In the genomic region with DNA sequence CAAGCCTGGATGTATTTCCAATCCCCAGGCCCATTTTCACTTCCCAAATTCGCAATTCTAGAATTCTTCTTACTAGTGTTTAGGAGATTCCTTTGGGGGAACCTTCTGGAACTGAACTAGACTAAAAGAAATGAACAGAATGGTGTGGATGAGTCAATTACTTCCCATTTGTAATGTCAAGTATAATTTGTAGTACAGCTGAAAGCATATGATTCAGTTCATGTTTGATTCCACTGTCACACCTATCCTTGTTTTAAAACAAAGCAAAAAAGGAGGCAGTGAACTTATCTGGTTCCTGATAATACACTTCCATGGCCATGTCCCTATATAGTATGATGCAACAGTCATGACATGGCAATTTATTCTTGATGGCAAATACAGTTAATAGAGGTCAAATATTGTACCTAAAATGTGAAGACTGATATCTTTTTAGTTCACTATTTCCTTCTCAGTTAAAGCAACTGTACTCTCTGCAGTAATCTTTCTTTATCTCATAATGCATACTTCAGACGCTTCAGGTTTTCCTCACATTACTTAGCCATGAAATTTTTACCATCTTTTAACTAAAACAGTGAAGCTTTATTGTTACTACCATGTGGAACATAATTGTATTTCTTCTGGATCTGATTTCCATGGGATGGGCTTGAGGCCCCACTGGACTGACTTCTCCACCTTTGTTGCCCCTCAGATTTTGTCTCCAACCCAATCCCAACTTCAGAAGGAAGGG, we compare ENCODE assay signal across 10 cellular contexts. TPM values are rescaled to one million over a fixed set of nuclear protein-coding genes. Genes with fewer than 3 reads are reported as not detected.
DNase-seq lines count a peak whose midpoint lies in the region; ATAC-seq and TF ChIP-seq lines count a peak whose summit lies in the region.
"Had no signal": no experiment of that assay in that cellular context is flagged by ENCODE, and none has a peak within 500 bp of the region (broad histone marks: within the 10 kb centered on the region; RNA-seq: fewer than 3 reads in every experiment).

No MANE protein-coding gene starts in this region.

- intact Hi-C loops in left ventricle myocardium inferior (cut with micrococcal nuclease) (no loop called here), Right ventricle myocardium inferior (cut with DNase I) (no loop called here), upper lobe of right lung (cut with DNase I) (no loop called here), tibial artery (cut with DNase I; ENCODE audit: low total_unique reads) (loop anchor here (10.0 kb wide), 1 partner anchor 78 kb away; no protein-coding TSS in a partner anchor)

- ATAC-seq in Right ventricle myocardium inferior: no peak
- ATAC-seq in upper lobe of right lung: no peak
- no peak for ATAC-seq in GM19455 (IDR thresholded peaks at IDR 0.05; ENCODE audit: unreplicated experiment)

- H3K4me1 ChIP-seq in left ventricle myocardium inferior: peaks cover 57% of the 10 kb centered on the region
- H3K4me1 ChIP-seq in upper lobe of right lung: peaks cover 35% of the 10 kb centered on the region
- H3K4me1 ChIP-seq in tibial artery: peaks cover 0 to 21% (median 18%) of the 10 kb centered on the region in 4 donors

- H3K27me3 ChIP-seq in left ventricle myocardium inferior (ENCODE audit: low read depth): no peaks in the 10 kb centered on the region
- H3K27me3 ChIP-seq in upper lobe of right lung: no peaks in the 10 kb centered on the region
- H3K27me3 ChIP-seq in tibial artery: no peaks in the 10 kb centered on the region

- peaks cover 44% of the 10 kb centered on the region for H3K36me3 ChIP-seq in left ventricle myocardium inferior
- H3K36me3 ChIP-seq in upper lobe of right lung: peaks cover 43% of the 10 kb centered on the region
- H3K36me3 ChIP-seq in tibial artery: peaks cover 5 to 23% (median 7%) of the 10 kb centered on the region in 3 donors

- no peak for TF ChIP-seq CTCF in left ventricle myocardium inferior (IDR thresholded peaks at IDR 0.05; ENCODE audit: borderline replicate concordance)
- no peak for TF ChIP-seq CTCF in upper lobe of right lung (IDR thresholded peaks at IDR 0.05)
- TF ChIP-seq CTCF in tibial artery (IDR thresholded peaks at IDR 0.05): no peak

- H3K4me3 ChIP-seq in left ventricle myocardium inferior (peak overlapping the region; percentile 88), upper lobe of right lung (peak overlapping the region; percentile 87), tibial artery (no peak overlapping the region)

- DNase-seq in left ventricle myocardium inferior: no peak
- no peak for DNase-seq in Right ventricle myocardium inferior (ENCODE audit: missing footprints)
- peak; percentile 30 for DNase-seq in medulla oblongata (ENCODE audit: extremely low spot score)
- DNase-seq in upper lobe of right lung: no peak
- DNase-seq in C1 segment of cervical spinal cord (lab: John Stamatoyannopoulos, UW): no peak
- DNase-seq in tibial artery: no peak
- DNase-seq: aorta, NCI-H446 had no signal

- H3K27ac ChIP-seq in left ventricle myocardium inferior (replicated peaks) (peak overlapping the region; percentile 91), angular gyrus (ENCODE audit: low read depth, low read length) (peak overlapping the region; percentile 2), upper lobe of right lung (peak overlapping the region; percentile 78), tibial artery (peak overlapping the region in 1 of 2 donors; percentile 71)

- H3K9me3 ChIP-seq in left ventricle myocardium inferior (replicated peaks) (no peaks in the 10 kb centered on the region), upper lobe of right lung (no peaks in the 10 kb centered on the region), tibial artery (no peaks in the 10 kb centered on the region)

RNA-seq across cellular contexts. Expression of a gene that starts 1.9 kb away (rescaled TPM):
- total RNA-seq in left ventricle myocardium inferior (38.4 TPM), Right ventricle myocardium inferior (52.4 TPM), upper lobe of right lung (116 TPM)

RNA-seq across cellular contexts. Expression of a gene that starts 13.1 kb away (rescaled TPM):
- total RNA-seq in left ventricle myocardium inferior (13.9 TPM), Right ventricle myocardium inferior (14.8 TPM), upper lobe of right lung (32.5 TPM)

Comparison
In these comparisons a context has a peak if more than half of its experiments do, and no peak if none do; other contexts are left out.
1. H3K4me3 ChIP-seq: peak in left ventricle myocardium inferior (single experiment) and upper lobe of right lung (single experiment); none in tibial artery (0 of 2).